ENCODE assay signal across 8 cellular contexts in genomic region chr13:100721885-100722512, GRCh38. TPM values are rescaled to one million over a fixed set of nuclear protein-coding genes. Genes with fewer than 3 reads are reported as not detected.
DNase-seq lines count a peak whose midpoint lies in the region; ATAC-seq and TF ChIP-seq lines count a peak whose summit lies in the region.

No MANE protein-coding gene starts in this region.

- H2AFZ ChIP-seq in osteoblast (ENCODE audit: low read length) = no peak overlapping the region

- H3K27ac ChIP-seq in osteoblast (ENCODE audit: low read depth, low read length) = no peak overlapping the region

- peak; percentile 80 for TF ChIP-seq CTCF in GM13977 (IDR thresholded peaks at IDR 0.05; ENCODE audit: extremely low read depth, insufficient read depth, missing control alignments)
- TF ChIP-seq CTCF in osteoblast (IDR thresholded peaks at IDR 0.05; ENCODE audit: extremely low read depth, low read depth, low read length) = peak; percentile 84

- H3K4me1 ChIP-seq in osteoblast (ENCODE audit: insufficient read depth, low read length) = no peaks in the 10 kb centered on the region

- H3K79me2 ChIP-seq in osteoblast (ENCODE audit: insufficient read depth, low read length) = no peaks in the 10 kb centered on the region

- H3K36me3 ChIP-seq in osteoblast (ENCODE audit: insufficient read depth, low read length) = no peaks in the 10 kb centered on the region

- no peak overlapping the region for H3K4me3 ChIP-seq in osteoblast (ENCODE audit: insufficient read depth, low read length)

- in situ Hi-C loops in GM13977 (cut with MboI; ENCODE audit: low pct_unique_long_range_greater_than_20kb, low sequenced_read_pairs, unreplicated experiment) = no loop called here

- no peaks in the 10 kb centered on the region for H3K9me3 ChIP-seq in osteoblast (ENCODE audit: low read depth, low read length)

- DNase-seq in AG08395 (ENCODE audit: low spot score) (peak; percentile 65), GM13977 (ENCODE audit: low spot score) (peak; percentile 50), NCI-H748 treated with DMSO at 0.1 percent for 48 hours (lab: John Stamatoyannopoulos, UW) (peak; percentile 73), fibroblast of gingiva (ENCODE audit: low read depth) (peak; percentile 23), osteoblast (ENCODE audit: insufficient read length, low spot score, missing footprints) (no peak)
- DNase-seq in activated CD8-positive, alpha-beta memory T cell treated with anti-CD3 and anti-CD28 coated beads, Interleukin-2, amount 50 U/mL, for 4 hours = peak; percentile 51

- peaks cover 7% of the 10 kb centered on the region for H3K27me3 ChIP-seq in osteoblast (ENCODE audit: insufficient read depth, low read length)

- H3K4me2 ChIP-seq in osteoblast (ENCODE audit: insufficient read depth, low read length) = no peak overlapping the region

- no peaks in the 10 kb centered on the region for H4K20me1 ChIP-seq in osteoblast (ENCODE audit: insufficient read depth, low read length)

- peak; percentile 90 for ATAC-seq in HG03095 (IDR thresholded peaks at IDR 0.05; ENCODE audit: unreplicated experiment)
- ATAC-seq in GM21528 (IDR thresholded peaks at IDR 0.05; ENCODE audit: low FRiP score, unreplicated experiment) = no peak

RNA-seq across cellular contexts. Expression of gene TMTC4, which starts 47.4 kb away (rescaled TPM):
- 8.7 and 17.1 TPM in 2 replicates for total RNA-seq in osteoblast
